Comparison of ENCODE assay signal across 8 cellular contexts in the genomic region with DNA sequence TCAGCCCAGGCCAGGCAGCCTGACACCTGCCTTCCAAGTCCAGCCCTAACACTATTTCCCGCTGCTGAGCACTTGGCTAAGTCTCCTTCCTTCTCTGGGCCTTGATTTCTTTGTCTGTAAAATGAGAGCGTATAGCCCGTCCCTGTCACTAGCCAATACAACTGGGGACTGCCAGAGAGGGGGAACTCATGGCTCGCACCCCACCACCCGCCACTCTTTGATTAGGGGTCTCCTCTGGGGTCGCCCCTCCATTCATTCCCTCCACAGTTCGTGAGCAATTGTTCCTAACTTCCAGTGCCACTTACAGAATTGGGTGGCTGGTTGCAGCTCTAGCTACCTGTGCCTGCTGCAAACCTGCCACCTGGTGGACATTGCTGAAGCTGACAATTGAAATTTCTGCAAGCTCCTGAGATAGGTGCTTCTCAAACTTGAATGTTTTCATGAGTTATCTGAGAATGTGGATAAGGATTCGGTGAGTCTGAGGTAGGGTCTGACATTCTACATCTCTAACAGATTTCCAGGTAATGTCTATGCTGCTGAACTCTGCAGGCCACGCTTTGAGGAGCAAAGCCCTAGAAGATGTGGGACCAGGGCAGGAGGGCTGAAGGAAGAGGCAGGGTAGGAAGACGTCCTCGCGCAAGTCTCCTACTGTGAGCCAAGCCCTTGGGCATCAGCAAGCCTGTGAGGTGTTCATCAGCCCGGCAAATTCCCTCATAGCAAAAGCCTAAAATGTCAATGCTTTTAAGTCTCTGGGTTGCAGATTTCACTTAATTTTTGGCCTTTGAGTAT. TPM values are rescaled to one million over a fixed set of nuclear protein-coding genes. Genes with fewer than 3 reads are reported as not detected.
DNase-seq lines count a peak whose midpoint lies in the region; ATAC-seq and TF ChIP-seq lines count a peak whose summit lies in the region.

No MANE protein-coding gene starts in this region.

- intact Hi-C loops in adrenal gland (cut with DNase I), result loop anchor here (10.0 kb wide), 2 partner anchors 141 to 151 kb away; a partner anchor contains a TSS
- intact Hi-C loops in sciatic nerve (cut with DNase I), result loop anchor here (10.0 kb wide), 1 partner anchor 69 kb away; a partner anchor contains a TSS
- intact Hi-C loops in posterior vena cava (cut with DNase I), result loop anchor here in 1 of 2 donors (5.0 kb wide), 1 partner anchor 66 kb away; a partner anchor contains a TSS

- H3K27me3 ChIP-seq in adrenal gland (no peaks in the 10 kb centered on the region), right atrium auricular region (no peaks in the 10 kb centered on the region)

- H3K4me3 ChIP-seq in GM12865 (ENCODE audit: low read depth, low read length) (no peak overlapping the region), NB4 (ENCODE audit: low read depth, low read length) (no peak overlapping the region), adrenal gland (no peak overlapping the region), right atrium auricular region (no peak overlapping the region)

- no peaks in the 10 kb centered on the region for H3K4me1 ChIP-seq in adrenal gland (replicated peaks in 1 of 2)
- no peaks in the 10 kb centered on the region for H3K4me1 ChIP-seq in right atrium auricular region

- WGBS in adrenal gland, 4 donors, result 40 to 50% (median 44%) methylated on average over 12 to 13 of the region's 13 CpGs

- no peaks in the 10 kb centered on the region for H3K36me3 ChIP-seq in adrenal gland (replicated peaks in 1 of 2)
- no peaks in the 10 kb centered on the region for H3K36me3 ChIP-seq in right atrium auricular region

- no peaks in the 10 kb centered on the region for H3K9me3 ChIP-seq in adrenal gland (replicated peaks in 1 of 3)
- no peaks in the 10 kb centered on the region for H3K9me3 ChIP-seq in right atrium auricular region

- DNase-seq in GM12865 (ENCODE audit: low read depth) (peak; percentile 80), NB4 (ENCODE audit: low read depth) (peak; percentile 60), T follicular helper cell (ENCODE audit: low read depth) (peak; percentile 62), adrenal gland (peak; percentile 63 to 88 (median 70)), right atrium auricular region (ENCODE audit: low spot score) (no peak), sciatic nerve (ENCODE audit: low spot score) (peak; percentile 74), posterior vena cava (ENCODE audit: low spot score) (no peak)

- H3K27ac ChIP-seq in adrenal gland (no peak overlapping the region), right atrium auricular region (no peak overlapping the region)

- TF ChIP-seq CTCF in GM12865 (IDR thresholded peaks at IDR 0.05; ENCODE audit: insufficient read depth, low read depth, low read length, missing control alignments), result peak; percentile 81
- TF ChIP-seq CTCF in NB4 (IDR thresholded peaks at IDR 0.05; ENCODE audit: low read depth, low read length), result peak; percentile 64
- TF ChIP-seq CTCF in adrenal gland (IDR thresholded peaks at IDR 0.05), result peak; percentile 57 to 81 (median 74)
- peak; percentile 42 to 84 for TF ChIP-seq CTCF in right atrium auricular region (IDR thresholded peaks at IDR 0.05)

- no peak for TF ChIP-seq POLR2A in NB4 (IDR thresholded peaks at IDR 0.05; ENCODE audit: extremely low read depth, insufficient read length)
- TF ChIP-seq POLR2A in adrenal gland (IDR thresholded peaks at IDR 0.05), result no peak

- ATAC-seq in sciatic nerve (peak; percentile 65), HG03159 (IDR thresholded peaks at IDR 0.05; ENCODE audit: unreplicated experiment) (no peak)

RNA-seq across cellular contexts. Expression of a gene that starts 13.3 kb away (rescaled TPM):
- total RNA-seq in adrenal gland (10 to 100 TPM in 5 of 8 donors, 1 to 10 TPM in 3; 6.7 to 15.8 (median 11.8) TPM), right atrium auricular region (1 to 10 TPM; 7.6 to 8.9 TPM), sciatic nerve (24.0 TPM), posterior vena cava (10 to 100 TPM; 20.1 to 30.3 TPM)
- polyA plus RNA-seq in adrenal gland, result 1 to 10 TPM; 4.1 to 9.4 (median 5.8) TPM

Comparison
In these comparisons a context has a peak if more than half of its experiments do, and no peak if none do; other contexts are left out.
1. DNase-seq: peak in GM12865 (single experiment), NB4 (single experiment), T follicular helper cell (single experiment), adrenal gland (7 of 7) and sciatic nerve (single experiment); none in right atrium auricular region (single experiment) and posterior vena cava (single experiment).
2. Peak in every context shown above with its lines, with median percentiles within 50 percentile points of each other: CTCF ChIP-seq.